1 cellular context compared by ENCODE assay signal in genomic region chr7:22668971-22669401, GRCh38.
TF ChIP-seq lines count a peak whose summit lies in the region.

No MANE protein-coding gene starts in this region.

TF ChIP-seq in WTC11, 78 proteins besides CTCF, POLR2A, EP300 and RAD21 (continued from another document):
- no peak for TF ChIP-seq PRDM15 (CRISPR knock-in tag; IDR thresholded peaks at IDR 0.05)
- TF ChIP-seq MYBL2 (CRISPR knock-in tag; IDR thresholded peaks at IDR 0.05), result no peak
- no peak for TF ChIP-seq SMAD3 (CRISPR knock-in tag; IDR thresholded peaks at IDR 0.05; ENCODE audit: borderline replicate concordance)
- TF ChIP-seq ELF4 (CRISPR knock-in tag; IDR thresholded peaks at IDR 0.05; ENCODE audit: low read depth), result no peak
- no peak for TF ChIP-seq ESRRA (CRISPR knock-in tag; IDR thresholded peaks at IDR 0.05; ENCODE audit: borderline replicate concordance)
- TF ChIP-seq TP53 (CRISPR knock-in tag; IDR thresholded peaks at IDR 0.05), result no peak
